Comparison of ENCODE assay signal across 8 cellular contexts in the genomic region with DNA sequence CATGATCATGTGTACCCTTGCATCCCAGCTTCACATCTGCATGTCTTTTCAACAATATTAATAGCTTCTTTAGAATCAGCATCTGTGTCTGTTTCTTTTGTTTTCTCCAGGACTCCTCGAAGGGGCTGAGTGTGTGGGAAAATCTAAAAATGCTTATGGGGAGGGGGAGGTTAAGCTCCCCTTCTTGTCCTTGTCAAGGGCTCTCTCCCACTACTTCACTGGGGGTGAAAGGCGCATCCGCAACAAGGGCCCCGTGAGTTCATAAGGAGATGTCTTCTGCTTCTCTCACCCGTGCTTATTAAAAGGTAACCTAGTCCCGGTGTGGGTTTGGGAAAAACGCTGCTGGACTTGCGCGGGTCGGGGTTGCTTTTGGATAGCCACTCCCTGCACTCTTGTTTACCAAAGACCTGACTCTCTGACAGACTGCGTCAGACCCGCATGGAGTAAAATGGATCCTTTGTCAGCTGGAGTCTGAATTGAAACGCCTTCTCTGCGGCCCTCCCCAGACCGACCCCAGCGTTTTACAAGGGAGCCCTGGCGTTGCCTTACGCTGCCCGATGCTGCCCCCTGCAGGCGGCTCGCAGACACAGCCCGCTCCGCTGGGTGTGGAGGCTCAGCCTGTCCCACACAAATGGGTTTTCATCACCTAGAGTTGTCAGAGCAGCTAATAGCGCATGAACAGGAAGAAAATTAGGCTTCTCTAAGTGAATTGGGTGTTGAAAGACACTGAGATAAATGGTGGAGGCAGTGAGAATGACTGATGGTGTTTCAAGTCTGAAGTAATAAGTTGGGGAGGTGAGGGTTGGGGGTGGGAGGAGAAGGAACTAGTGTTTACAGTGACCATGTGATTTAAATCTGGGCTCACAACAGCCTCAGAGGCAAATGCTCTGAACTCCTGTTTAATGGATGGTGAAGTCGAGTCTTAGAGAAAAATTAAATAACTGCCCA. TPM values are rescaled to one million over a fixed set of nuclear protein-coding genes. Genes with fewer than 3 reads are reported as not detected.
DNase-seq lines count a peak whose midpoint lies in the region; ATAC-seq and TF ChIP-seq lines count a peak whose summit lies in the region.

No MANE protein-coding gene starts in this region.

- no peak for TF ChIP-seq POLR2A in adrenal gland (IDR thresholded peaks at IDR 0.05)
- TF ChIP-seq POLR2A in vagina (IDR thresholded peaks at IDR 0.05), result no peak

- H3K36me3 ChIP-seq in adrenal gland (replicated peaks in 1 of 2) (no peaks in the 10 kb centered on the region), left ventricle myocardium inferior (no peaks in the 10 kb centered on the region), vagina (no peaks in the 10 kb centered on the region)

- H3K27me3 ChIP-seq in adrenal gland (no peaks in the 10 kb centered on the region), left ventricle myocardium inferior (ENCODE audit: low read depth) (no peaks in the 10 kb centered on the region), vagina (no peaks in the 10 kb centered on the region)

- H3K9me3 ChIP-seq in adrenal gland (replicated peaks in 1 of 3) (no peaks in the 10 kb centered on the region), left ventricle myocardium inferior (replicated peaks) (peaks cover 3% of the 10 kb centered on the region), vagina (no peaks in the 10 kb centered on the region)

- H3K4me3 ChIP-seq in GM12864 (ENCODE audit: low read depth, low read length), result no peak overlapping the region
- peak overlapping the region in 1 of 4 donors; percentile 40 for H3K4me3 ChIP-seq in adrenal gland
- peak overlapping the region; percentile 54 for H3K4me3 ChIP-seq in left ventricle myocardium inferior
- H3K4me3 ChIP-seq in vagina, result peak overlapping the region; percentile 23 to 27

- DNase-seq in GM12864 (ENCODE audit: low read depth), result no peak
- DNase-seq in NCI-H1417 treated with DMSO at 0.1 percent for 48 hours (lab: John Stamatoyannopoulos, UW), result peak; percentile 62
- peak; percentile 74 to 86 (median 82) for DNase-seq in T-helper 1 cell
- DNase-seq in adrenal gland, result peak; percentile 78 to 95 (median 88)
- DNase-seq in left ventricle myocardium inferior, result peak; percentile 87
- DNase-seq in pulmonary artery endothelial cell (ENCODE audit: low read depth, low spot score), result peak; percentile 41
- DNase-seq in vagina (ENCODE audit: extremely low spot score in 2 of 2), result no peak

- peak; percentile 92 for TF ChIP-seq CTCF in GM12864 (IDR thresholded peaks at IDR 0.05; ENCODE audit: low read depth, low read length, missing control alignments)
- TF ChIP-seq CTCF in adrenal gland (IDR thresholded peaks at IDR 0.05), result peak; percentile 96 to 99 (median 97)
- peak; percentile 97 for TF ChIP-seq CTCF in left ventricle myocardium inferior (IDR thresholded peaks at IDR 0.05; ENCODE audit: borderline replicate concordance)
- TF ChIP-seq CTCF in vagina (IDR thresholded peaks at IDR 0.05), result peak; percentile 94 to 98 (median 94)

- H3K27ac ChIP-seq in adrenal gland, result no peak overlapping the region
- peak overlapping the region; percentile 17 for H3K27ac ChIP-seq in left ventricle myocardium inferior (replicated peaks)
- H3K27ac ChIP-seq in vagina, result peak overlapping the region; percentile 78

- ATAC-seq in HG02759 (IDR thresholded peaks at IDR 0.05; ENCODE audit: unreplicated experiment), result peak; percentile 81

- 10 to 15% (median 13%) methylated on average over 20 to 25 of the region's 25 CpGs for WGBS in adrenal gland, 4 donors

- H3K4me1 ChIP-seq in adrenal gland (replicated peaks in 1 of 2) (peaks cover 6 to 10% of the 10 kb centered on the region in 2 donors), left ventricle myocardium inferior (peaks cover 47% of the 10 kb centered on the region), vagina (peaks cover 34% of the 10 kb centered on the region)

- intact Hi-C loops in adrenal gland (cut with DNase I) (loop anchor here (2.0 to 10.0 kb wide), 5 partner anchors 54 to 618 kb away; partner anchors contain the start of genes IER5 (in 1 of the 2) and MR1 (in 1 of the 2)), left ventricle myocardium inferior (cut with micrococcal nuclease) (loop anchor here (2.0 to 5.0 kb wide), 2 partner anchors 60 to 104 kb away; no protein-coding TSS in a partner anchor), vagina (cut with DNase I) (loop anchor here (2.0 to 10.0 kb wide), 3 partner anchors 54 to 258 kb away; partner anchors contain the start of gene IER5)

RNA-seq across cellular contexts. Expression of gene IER5, which starts 53.9 kb away (rescaled TPM):
- total RNA-seq in adrenal gland (10 to 100 TPM in 5 of 8 donors, 1 to 10 TPM in 3; 6.0 to 19.2 (median 10.9) TPM), left ventricle myocardium inferior (22.1 TPM), pulmonary artery endothelial cell (21.1 and 27.0 TPM in 2 replicates), vagina (13.0 TPM)
- 1 to 10 TPM; 2.0 to 8.1 (median 7.5) TPM for polyA plus RNA-seq in adrenal gland

Comparison
In these comparisons a context has a peak if more than half of its experiments do, and no peak if none do; other contexts are left out.
1. DNase-seq: peak in NCI-H1417 treated with DMSO at 0.1 percent for 48 hours (single experiment), T-helper 1 cell (5 of 5), adrenal gland (7 of 7), left ventricle myocardium inferior (single experiment) and pulmonary artery endothelial cell (single experiment); none in GM12864 (single experiment) and vagina (0 of 2).
2. H3K27ac ChIP-seq: peak in left ventricle myocardium inferior (single experiment) and vagina (single experiment); none in adrenal gland (0 of 5).
3. Peak in every context shown above with its lines, with median percentiles within 50 percentile points of each other: CTCF ChIP-seq.